In genomic region chr7:2120841-2121830, GRCh38 we compare ENCODE assay signal across 13 cellular contexts.
A peak's percentile ranks its signal among the peaks of the same experiment; 100 is the strongest.
DNase-seq lines count a peak whose midpoint lies in the region; ATAC-seq lines count a peak whose summit lies in the region.
"Had no signal": no experiment of that assay in that cellular context is flagged by ENCODE, and none has a peak within 500 bp of the region (broad histone marks: within the 10 kb centered on the region; RNA-seq: fewer than 3 reads in every experiment).

No MANE protein-coding gene starts in this region.

- no peaks in the 10 kb centered on the region for H3K9me3 Mint-ChIP-seq in naive thymus-derived CD4-positive, alpha-beta T cell

- H3K9ac ChIP-seq in Karpas-422 (ENCODE audit: low read length): no peak overlapping the region

- DNase-seq in NCI-H146 (lab: John Stamatoyannopoulos, UW): peak; percentile 23
- DNase-seq in NCI-H146 treated with DMSO at 0.1 percent for 48 hours (lab: John Stamatoyannopoulos, UW; ENCODE audit: unreplicated experiment): no peak
- peak; percentile 47 for DNase-seq in COLO668 (lab: John Stamatoyannopoulos, UW; ENCODE audit: unreplicated experiment)
- no peak for DNase-seq in T-helper 17 cell
- DNase-seq in naive thymus-derived CD4-positive, alpha-beta T cell: no peak
- no peak for DNase-seq in HuH-7.5 (ENCODE audit: low spot score)
- no peak for DNase-seq in Karpas-422
- DNase-seq: NCI-H1436 treated with DMSO at 0.1 percent for 48 hours, NCI-H510A had no signal

- peak overlapping the region; percentile 11 for H3K27ac ChIP-seq in naive thymus-derived CD4-positive, alpha-beta T cell (ENCODE audit: low read depth, low read length)
- no peak overlapping the region for H3K27ac ChIP-seq in Karpas-422 (ENCODE audit: low read length)
- H3K27ac ChIP-seq: C4-2B had no signal

- peak overlapping the region; percentile 45 for H3K4me3 ChIP-seq in naive thymus-derived CD4-positive, alpha-beta T cell (ENCODE audit: low read length)
- H3K4me3 ChIP-seq in Karpas-422 (ENCODE audit: low read length): no peak overlapping the region

- H3K36me3 Mint-ChIP-seq in T-helper 17 cell (ENCODE audit: low read depth): peaks cover 4% of the 10 kb centered on the region
- peaks cover 0 to 4% (median 0%) of the 10 kb centered on the region in 5 donors for H3K36me3 Mint-ChIP-seq in naive thymus-derived CD4-positive, alpha-beta T cell

- no peak overlapping the region for H3K4me2 ChIP-seq in Karpas-422 (ENCODE audit: low read depth, low read length, poor library complexity, severe bottlenecking)

- H3K4me3 Mint-ChIP-seq in T-helper 17 cell: peak overlapping the region; percentile 91
- H3K4me3 Mint-ChIP-seq in naive thymus-derived CD4-positive, alpha-beta T cell: peak overlapping the region in 3 of 10 donors; percentile 56 to 73 (median 72)

- H3K79me2 ChIP-seq in Karpas-422 (ENCODE audit: low read length): no peaks in the 10 kb centered on the region

- H3K4me1 ChIP-seq in naive thymus-derived CD4-positive, alpha-beta T cell (ENCODE audit: control insufficient read depth in 2 of 2, insufficient read depth in 2 of 2, low read length in 2 of 2): peaks cover 16 to 23% of the 10 kb centered on the region in 2 donors
- H3K4me1 ChIP-seq in Karpas-422 (ENCODE audit: low read length): no peaks in the 10 kb centered on the region

- no peaks in the 10 kb centered on the region for H4K20me1 ChIP-seq in Karpas-422 (ENCODE audit: insufficient read depth, low read depth, low read length)

- ATAC-seq in T-helper 17 cell: no peak
- ATAC-seq in naive thymus-derived CD4-positive, alpha-beta T cell: no peak
- ATAC-seq in GM21360 (IDR thresholded peaks at IDR 0.05; ENCODE audit: unreplicated experiment): no peak
- ATAC-seq: HCT116 had no signal

- H3K9me2 ChIP-seq in Karpas-422 (replicated peaks; ENCODE audit: insufficient read depth, low read length): no peaks in the 10 kb centered on the region

- H3K4me1 Mint-ChIP-seq in T-helper 17 cell: peaks cover 16% of the 10 kb centered on the region
- H3K4me1 Mint-ChIP-seq in naive thymus-derived CD4-positive, alpha-beta T cell: peaks cover 11 to 22% (median 13%) of the 10 kb centered on the region in 7 donors

- H3K36me3 ChIP-seq in naive thymus-derived CD4-positive, alpha-beta T cell (ENCODE audit: control insufficient read depth in 2 of 3, insufficient read depth in 3 of 3, low read length in 3 of 3): peaks cover 0 to 9% (median 0%) of the 10 kb centered on the region in 3 experiments
- H3K36me3 ChIP-seq in Karpas-422 (ENCODE audit: insufficient read depth, low read length): no peaks in the 10 kb centered on the region

- H3K27me3 ChIP-seq in naive thymus-derived CD4-positive, alpha-beta T cell (ENCODE audit: control insufficient read depth in 2 of 2, insufficient read depth in 2 of 2, low read length in 2 of 2): no peaks in the 10 kb centered on the region
- no peaks in the 10 kb centered on the region for H3K27me3 ChIP-seq in Karpas-422 (ENCODE audit: low read length)

- peak overlapping the region; percentile 91 for H3K27ac Mint-ChIP-seq in T-helper 17 cell
- peak overlapping the region in 5 of 9 donors; percentile 56 to 96 (median 85) for H3K27ac Mint-ChIP-seq in naive thymus-derived CD4-positive, alpha-beta T cell

- H3K9me3 ChIP-seq in T-helper 17 cell (ENCODE audit: control insufficient read depth, low read length, poor library complexity, severe bottlenecking) (no peaks in the 10 kb centered on the region), Karpas-422 (ENCODE audit: low read length) (no peaks in the 10 kb centered on the region)
- no peaks in the 10 kb centered on the region for H3K9me3 ChIP-seq in naive thymus-derived CD4-positive, alpha-beta T cell (ENCODE audit: control insufficient read depth in 2 of 3, low read length in 3 of 3)

- H3K27me3 Mint-ChIP-seq in T-helper 17 cell: no peaks in the 10 kb centered on the region
- no peaks in the 10 kb centered on the region for H3K27me3 Mint-ChIP-seq in naive thymus-derived CD4-positive, alpha-beta T cell
- H3K27me3 Mint-ChIP-seq: stimulated activated naive CD8-positive, alpha-beta T cell treated with anti-CD3 and anti-CD28 coated beads, Interleukin-15, amount 100 ng/mL, for 72 hours had no signal

- intact Hi-C loops in naive thymus-derived CD4-positive, alpha-beta T cell (cut with micrococcal nuclease): no loop called here

- CTCF ChIA-PET in naive thymus-derived CD4-positive, alpha-beta T cell (lab: Charles Lee): no interaction called here

- H2AFZ ChIP-seq in Karpas-422 (ENCODE audit: low read length): no peak overlapping the region

- POLR2A ChIA-PET in naive thymus-derived CD4-positive, alpha-beta T cell (lab: Charles Lee): no interaction called here

Comparison
In these comparisons a context has a peak if more than half of its experiments do, and no peak if none do; other contexts are left out.
1. DNase-seq: peak in NCI-H146 (single experiment) and COLO668 (single experiment); none in NCI-H146 treated with DMSO at 0.1 percent for 48 hours (single experiment), T-helper 17 cell (0 of 3), naive thymus-derived CD4-positive, alpha-beta T cell (0 of 9), HuH-7.5 (single experiment) and Karpas-422 (single experiment).